In the genomic region with DNA sequence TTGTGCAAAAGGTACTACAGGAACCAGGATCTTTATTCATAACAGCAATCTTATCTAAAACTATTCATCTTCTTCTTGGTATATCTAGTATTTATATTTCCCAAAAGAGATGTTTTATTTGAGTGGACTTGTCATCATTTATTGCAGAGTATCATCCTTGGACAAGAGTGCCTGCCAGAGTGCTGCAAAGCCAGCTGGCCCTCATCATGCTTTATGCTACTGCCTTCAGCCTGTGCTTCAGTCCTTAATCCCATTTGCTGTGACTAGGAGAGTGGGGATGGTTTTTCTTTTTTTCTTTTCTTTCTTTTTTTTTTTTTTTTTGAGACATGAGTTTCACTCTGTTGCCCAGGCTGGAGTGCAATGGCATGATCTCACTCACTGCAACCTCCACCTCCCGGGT, we compare ENCODE assay signal across 22 cellular contexts.
"Had no signal": no experiment of that assay in that cellular context is flagged by ENCODE, and none has a peak within 500 bp of the region (broad histone marks: within the 10 kb centered on the region; RNA-seq: fewer than 3 reads in every experiment).

No MANE protein-coding gene starts in this region.

- H3K4me3 ChIP-seq: psoas muscle, tibial nerve had no signal

- H3K4me3 Mint-ChIP-seq: activated naive CD4-positive, alpha-beta T cell treated with anti-CD3 and anti-CD28 coated beads for 36 hours; activated naive CD8-positive, alpha-beta T cell treated with anti-CD3 and anti-CD28 coated beads for 36 hours; activated T-helper 1 cell treated with anti-CD3 and anti-CD28 coated beads, Interleukin-12 subunit alpha, Interleukin-12 subunit beta, Interleukin-2, Interleukin-4 antibody, amounts not matched to agents 30 ng/mL and 10 ng/mL and 1 ng/mL, durations not matched to agents 14 hours and 24 hours and 36 hours; naive thymus-derived CD4-positive, alpha-beta T cell; T-helper 2 cell treated with Interferon-gamma antibody and Interleukin-4, amounts not matched to agents 5 μg/mL and 100 μg/mL, for 36 hours had no signal

- H3K27ac ChIP-seq: brain microvascular endothelial cell, parathyroid adenoma, psoas muscle, tibial nerve, VCaP had no signal

- H3K27me3 Mint-ChIP-seq: activated naive CD8-positive, alpha-beta T cell treated with anti-CD3 and anti-CD28 coated beads for 36 hours had no signal

- H3K27ac Mint-ChIP-seq: activated naive CD4-positive, alpha-beta T cell treated with anti-CD3 and anti-CD28 coated beads for 36 hours; activated naive CD8-positive, alpha-beta T cell treated with anti-CD3 and anti-CD28 coated beads for 36 hours; activated T-helper 1 cell treated with anti-CD3 and anti-CD28 coated beads, Interleukin-12 subunit alpha, Interleukin-12 subunit beta, Interleukin-2, Interleukin-4 antibody, amounts not matched to agents 30 ng/mL and 10 ng/mL and 1 ng/mL, durations not matched to agents 14 hours and 24 hours and 36 hours; naive thymus-derived CD4-positive, alpha-beta T cell; T-helper 2 cell treated with Interferon-gamma antibody and Interleukin-4, amounts not matched to agents 5 μg/mL and 100 μg/mL, for 36 hours had no signal

- H3K36me3 ChIP-seq: brain microvascular endothelial cell, tibial nerve had no signal

- H3K9me3 ChIP-seq: psoas muscle, tibial nerve had no signal

- DNase-seq: activated CD4-positive, alpha-beta T cell treated with anti-CD3 and anti-CD28 coated beads for 4 hours; activated CD4-positive, alpha-beta T cell treated with anti-CD3 and anti-CD28 coated beads, Interleukin-2, amount 50 U/mL, for 4 hours; activated effector memory CD4-positive, alpha-beta T cell treated with anti-CD3 and anti-CD28 coated beads, Interleukin-2, amount 50 U/mL, for 16 hours; activated naive CD4-positive, alpha-beta T cell treated with anti-CD3 and anti-CD28 coated beads for 36 hours; activated naive CD8-positive, alpha-beta T cell treated with anti-CD3 and anti-CD28 coated beads for 36 hours; activated T-cell treated with anti-CD3 and anti-CD28 coated beads, Interleukin-2, amount 50 U/mL, for 1 hour; amniotic stem cell; brain microvascular endothelial cell; caudate nucleus; cortex of kidney; mammary epithelial cell; naive thymus-derived CD4-positive, alpha-beta T cell; nucleus accumbens; psoas muscle; stimulated activated CD4-positive, alpha-beta T cell treated with anti-CD3 and anti-CD28 coated beads, Interleukin-2, amount 100 ng/mL, for 48 hours; stimulated activated naive CD4-positive, alpha-beta T cell treated with Interleukin-2 at 50 U/mL for 16 hours; T-helper 1 cell had no signal

- H3K27me3 ChIP-seq: brain microvascular endothelial cell, tibial nerve had no signal

- H3K9me3 Mint-ChIP-seq: activated naive CD4-positive, alpha-beta T cell treated with anti-CD3 and anti-CD28 coated beads for 36 hours; activated naive CD8-positive, alpha-beta T cell treated with anti-CD3 and anti-CD28 coated beads for 36 hours; activated T-helper 1 cell treated with anti-CD3 and anti-CD28 coated beads, Interleukin-12 subunit alpha, Interleukin-12 subunit beta, Interleukin-2, Interleukin-4 antibody, amounts not matched to agents 30 ng/mL and 10 ng/mL and 1 ng/mL, durations not matched to agents 14 hours and 24 hours and 36 hours; naive thymus-derived CD4-positive, alpha-beta T cell; T-helper 2 cell treated with Interferon-gamma antibody and Interleukin-4, amounts not matched to agents 5 μg/mL and 100 μg/mL, for 36 hours had no signal

- H3K36me3 Mint-ChIP-seq: activated naive CD8-positive, alpha-beta T cell treated with anti-CD3 and anti-CD28 coated beads for 36 hours; naive thymus-derived CD4-positive, alpha-beta T cell had no signal

- H3K9ac ChIP-seq: parathyroid adenoma had no signal

- ATAC-seq: naive thymus-derived CD4-positive, alpha-beta T cell; psoas muscle had no signal
